Comparison of ENCODE assay signal across 7 cellular contexts in the genomic region with DNA sequence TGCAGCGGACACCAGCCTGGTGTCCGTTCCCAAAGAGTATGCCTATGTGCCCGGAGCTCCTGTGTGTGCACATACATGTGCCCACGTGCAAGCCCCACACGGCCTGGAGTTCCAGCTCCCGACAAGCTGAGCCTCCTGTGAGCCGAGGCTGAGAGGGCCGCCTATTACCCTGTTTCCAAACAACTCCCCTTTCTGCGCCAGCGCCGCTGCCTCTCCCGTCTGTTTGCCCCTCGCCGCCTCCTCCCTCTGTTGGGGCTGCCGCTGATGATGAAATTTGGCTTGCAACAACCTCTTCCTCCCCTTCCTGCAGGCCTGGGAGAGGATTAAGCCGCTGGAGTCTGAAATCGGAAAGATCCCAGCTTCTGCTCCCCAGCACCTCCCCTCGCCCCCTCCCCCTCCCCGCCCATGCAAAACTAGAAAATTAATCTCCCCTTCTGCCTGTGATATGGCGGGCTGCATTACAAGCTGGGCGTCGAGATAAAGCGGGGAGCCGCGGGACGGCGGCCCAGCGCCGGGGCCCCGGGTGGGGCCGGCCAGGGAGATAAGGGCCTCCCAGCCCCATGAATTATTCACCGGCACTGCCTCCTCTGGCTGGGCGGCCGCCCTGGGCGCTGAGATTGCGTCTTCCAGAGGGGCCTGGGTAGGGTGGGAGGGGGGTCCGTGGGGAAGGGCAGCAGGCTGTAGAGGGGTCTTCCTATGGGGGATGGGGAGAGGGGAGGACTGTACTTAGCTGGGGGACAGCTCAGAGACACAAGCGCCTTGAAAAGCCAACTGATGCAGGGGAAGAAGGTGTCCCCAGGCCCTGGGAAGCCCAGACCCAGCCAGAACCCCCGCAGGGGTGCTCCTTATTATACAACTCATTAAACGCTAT. TPM values are rescaled to one million over a fixed set of nuclear protein-coding genes. Genes with fewer than 3 reads are reported as not detected.
A peak's percentile ranks its signal among the peaks of the same experiment; 100 is the strongest.
DNase-seq lines count a peak whose midpoint lies in the region; ATAC-seq, FAIRE-seq and TF ChIP-seq lines count a peak whose summit lies in the region.

No MANE protein-coding gene starts in this region.

- no peaks in the 10 kb centered on the region for H3K36me3 Mint-ChIP-seq in Calu3 (ENCODE audit: insufficient read depth, unreplicated experiment)

- no peaks in the 10 kb centered on the region for H3K9me1 ChIP-seq in K562 (ENCODE audit: control insufficient read depth, insufficient read depth, low read length)

- peak overlapping the region; percentile 18 for H3K4me3 ChIP-seq in NB4 (ENCODE audit: low read depth, low read length)
- peak overlapping the region; percentile 14; the same call in 1 of the 2 replicates for H3K4me3 ChIP-seq in K562
- H3K4me3 ChIP-seq in thoracic aorta = peak overlapping the region; percentile 63
- no peak overlapping the region for H3K4me3 ChIP-seq in Karpas-422 (ENCODE audit: low read length)

- CTCF ChIA-PET in K562 (lab: Yijun Ruan, JAX; ENCODE audit: low intra/inter-chr PET ratio) (interaction anchor here (0.8 kb wide), 1 partner anchor 11 kb away, joined by 3 read pairs; no protein-coding TSS in a partner anchor), Calu3 (lab: Charles Lee) (interaction anchor here (0.6 kb wide), 1 partner anchor 1020 kb away, joined by 3 read pairs; no protein-coding TSS in a partner anchor)

- peak overlapping the region; percentile 42; the same call in 2 of the 3 replicates for H3K27ac ChIP-seq in K562 (ENCODE audit: extremely low read depth, low read depth, low read length)
- no peak overlapping the region for H3K27ac ChIP-seq in thoracic aorta
- H3K27ac ChIP-seq in Karpas-422 (ENCODE audit: low read length) = no peak overlapping the region

- H3K36me3 ChIP-seq in K562 (ENCODE audit: control insufficient read depth, insufficient read depth, low read length) (no peaks in the 10 kb centered on the region), thoracic aorta (no peaks in the 10 kb centered on the region), Karpas-422 (ENCODE audit: insufficient read depth, low read length) (no peaks in the 10 kb centered on the region)

- H4K20me1 ChIP-seq in K562 (replicated peaks; ENCODE audit: control insufficient read depth, insufficient read depth, low read length) (peaks cover 13% of the 10 kb centered on the region), Karpas-422 (ENCODE audit: insufficient read depth, low read depth, low read length) (no peaks in the 10 kb centered on the region)

- no peaks in the 10 kb centered on the region for H3K9me3 Mint-ChIP-seq in Calu3 (ENCODE audit: low read depth, unreplicated experiment)

- peaks cover 50% of the 10 kb centered on the region for H3K27me3 Mint-ChIP-seq in Calu3 (ENCODE audit: unreplicated experiment)

- TF ChIP-seq RAD21 in K562 (CRISPR knock-in tag; conservative IDR thresholded peaks at IDR 0.05 in 1 of 2, IDR thresholded peaks at IDR 0.05 in 1 of 2) = no peak; a peak in 1 of 4 replicates

- no peak overlapping the region for H3K4me3 Mint-ChIP-seq in Calu3 (ENCODE audit: low read depth, unreplicated experiment)

- POLR2A ChIA-PET in K562 (lab: Yijun Ruan, JAX) = interaction anchor here (0.7 to 2.0 kb wide), 8 partner anchors 9 to 83 kb away, joined by 3 to 14 read pairs (median 4); no protein-coding TSS in a partner anchor

- H3K79me2 ChIP-seq in K562 (ENCODE audit: control insufficient read depth, insufficient read depth, low read length) (no peaks in the 10 kb centered on the region), Karpas-422 (ENCODE audit: low read length) (no peaks in the 10 kb centered on the region)

- TF ChIP-seq EP300 in K562 (IDR thresholded peaks at IDR 0.05; ENCODE audit: low read length) = peak; percentile 96

- peaks cover 3 to 21% of the 10 kb centered on the region in 2 experiments; a peak in 2 of 5 replicates for H3K27me3 ChIP-seq in K562 (ENCODE audit: control insufficient read depth in 2 of 2, insufficient read depth in 2 of 2, low read length in 2 of 2)
- no peaks in the 10 kb centered on the region for H3K27me3 ChIP-seq in thoracic aorta (replicated peaks; ENCODE audit: insufficient read depth)
- no peaks in the 10 kb centered on the region for H3K27me3 ChIP-seq in Karpas-422 (ENCODE audit: low read length)

- peak; percentile 22 for TF ChIP-seq POLR2A in NB4 (IDR thresholded peaks at IDR 0.05; ENCODE audit: extremely low read depth, insufficient read length)
- TF ChIP-seq POLR2A in K562 (conservative IDR thresholded peaks at IDR 0.05) = no peak

- whole genome bisulfite sequencing in K562 (ENCODE audit: insufficient coverage, low coverage, missing lambda C conversion rate) = 5% methylated on average over 32 of the region's 40 CpGs

- FAIRE-seq in K562 (lab: Jason Lieb, UNC) = peak; percentile 65

- ATAC-seq in K562 = peak; percentile 93
- no peak for ATAC-seq in thoracic aorta (ENCODE audit: insufficient number of reproducible peaks, low FRiP score, low read depth)

- H2AFZ ChIP-seq in K562 (ENCODE audit: low read depth, low read length) = peak overlapping the region; percentile 84
- H2AFZ ChIP-seq in Karpas-422 (ENCODE audit: low read length) = no peak overlapping the region

- no peak for TF ChIP-seq CTCF in NB4 (IDR thresholded peaks at IDR 0.05; ENCODE audit: low read depth, low read length)
- peak in 2 of 3 experiments; percentile 33 to 39; a peak in 4 of 6 replicates for TF ChIP-seq CTCF in K562 (IDR thresholded peaks at IDR 0.05 in 2 of 3, conservative IDR thresholded peaks at IDR 0.05 in 1 of 3; ENCODE audit: insufficient read depth in 2 of 3, low read depth in 1 of 3, low read length in 3 of 3)
- TF ChIP-seq CTCF in thoracic aorta (IDR thresholded peaks at IDR 0.05) = no peak
- TF ChIP-seq CTCF in Calu3 (IDR thresholded peaks at IDR 0.05; ENCODE audit: unreplicated experiment) = no peak

- H3K4me1 Mint-ChIP-seq in Calu3 (ENCODE audit: low read depth, unreplicated experiment) = peaks cover 3% of the 10 kb centered on the region

- H3K9me3 ChIP-seq in K562 (replicated peaks; ENCODE audit: control insufficient read depth, insufficient read depth, low read depth, low read length) (no peaks in the 10 kb centered on the region), thoracic aorta (no peaks in the 10 kb centered on the region), Karpas-422 (ENCODE audit: low read length) (no peaks in the 10 kb centered on the region)

- BruUV-seq in K562 (replicated peaks; lab: Mats Ljungman, UMichigan) (no TSS peak), Calu3 (replicated peaks; lab: Mats Ljungman, UMichigan) (no TSS peak)

- H3K27ac Mint-ChIP-seq in Calu3 (ENCODE audit: unreplicated experiment) = no peak overlapping the region

- DNase-seq in NB4 (ENCODE audit: low read depth) (peak; percentile 98), K562 (ENCODE audit: extremely low read depth in 1 of 4, low spot score in 3 of 4) (peak; percentile 96 to 99 (median 99)), islet precursor cell (peak; percentile 84), thoracic aorta (ENCODE audit: low spot score) (no peak), Karpas-422 (no peak), Calu3 (no peak), cerebellar nuclear complex (lab: John Stamatoyannopoulos, UW) (no peak)

- peak overlapping the region; percentile 66 for H3K4me2 ChIP-seq in K562 (ENCODE audit: insufficient read depth, low read length)
- H3K4me2 ChIP-seq in Karpas-422 (ENCODE audit: low read depth, low read length, poor library complexity, severe bottlenecking) = no peak overlapping the region

- intact Hi-C loops in K562 (cut with micrococcal nuclease) (loop anchor here (1.0 to 5.0 kb wide), 2 partner anchors 11 to 183 kb away; no protein-coding TSS in a partner anchor), Calu3 (cut with micrococcal nuclease; ENCODE audit: unreplicated experiment) (loop anchor here (10.0 kb wide), 1 partner anchor 186 kb away; no protein-coding TSS in a partner anchor)

- in situ Hi-C loops in K562 (cut with MboI) = no loop called here

- peaks cover 35 to 41% of the 10 kb centered on the region in 2 experiments for H3K4me1 ChIP-seq in K562 (replicated peaks in 1 of 2; ENCODE audit: control insufficient read depth in 2 of 2, insufficient read depth in 2 of 2, low read length in 2 of 2)
- peaks cover 0 to 8% of the 10 kb centered on the region in 2 donors for H3K4me1 ChIP-seq in thoracic aorta (ENCODE audit: control insufficient read depth in 1 of 2, low read depth in 2 of 2)
- peaks cover 15% of the 10 kb centered on the region for H3K4me1 ChIP-seq in Karpas-422 (ENCODE audit: low read length)

- no peaks in the 10 kb centered on the region for H3K9me2 ChIP-seq in Karpas-422 (replicated peaks; ENCODE audit: insufficient read depth, low read length)

- peak overlapping the region; percentile 34 to 89; a peak in 3 of 4 replicates for H3K9ac ChIP-seq in K562 (ENCODE audit: insufficient read depth in 1 of 2, low read depth in 2 of 2, low read length in 2 of 2)
- no peak overlapping the region for H3K9ac ChIP-seq in Karpas-422 (ENCODE audit: low read length)

RNA-seq across cellular contexts. Expression of gene ASIC1, which starts 6.8 kb away (rescaled TPM):
- total RNA-seq in K562 (2011; cell fraction: chromatin; rRNA removed; ENCODE audit: low replicate concordance) = 4.7 and 13.5 TPM in 2 replicates
- 6.7 TPM in 2 replicates for total RNA-seq in K562 (2011; cell fraction: nucleolus; rRNA removed)
- 6.2 and 10.1 TPM in 2 replicates for total RNA-seq in K562 (2011; cell fraction: nucleoplasm; rRNA removed)
- total RNA-seq in K562 (2014; rRNA removed) (0.45 and 0.69 TPM in 2 replicates), K562 (2014; rRNA removed; fragmentation: Illumina TruSeq; extraction: Trizol) (0.15 and 0.22 TPM in 2 replicates), K562 (2015; rRNA removed; fragmentation: Illumina TruSeq; extraction: Trizol) (0.14 and 0.19 TPM in 2 replicates), K562 (2021) (1.2 TPM in 2 replicates), thoracic aorta (not detected), Calu3 (2022) (3.5 and 4.1 TPM in 2 replicates)
- polyA plus RNA-seq in K562 (2011; rRNA removed) (1.7 and 2.1 TPM in 2 replicates), K562 (2014; fragmentation: Illumina TruSeq; extraction: Trizol) (0.97 and 1.1 TPM in 2 replicates), K562 (2014; fragmentation: Nextera tagmentation; extraction: Ambion mirVana) (under 1 TPM; 0.01 to 0.17 TPM), K562 (2014; rRNA removed) (0.81 and 1.2 TPM in 2 replicates)
- 2.2 and 2.4 TPM in 2 replicates for polyA plus RNA-seq in K562 (2011; cell fraction: cytosol; rRNA removed)
- 6.8 and 7.2 TPM in 2 replicates for polyA plus RNA-seq in K562 (2011; cell fraction: nucleus; rRNA removed)
- 0.69 and 2.0 TPM in 2 replicates for polyA plus RNA-seq in K562 (2012)
- 1.4 and 1.8 TPM in 2 replicates for polyA minus RNA-seq in K562 (2011; rRNA and poly(A)+ RNA removed)
- polyA minus RNA-seq in K562 (2011; cell fraction: cytosol; rRNA and poly(A)+ RNA removed) = 0.64 and 1.8 TPM in 2 replicates
- polyA minus RNA-seq in K562 (2011; cell fraction: nucleus; rRNA and poly(A)+ RNA removed) = 0.78 and 1.2 TPM in 2 replicates
- 17.9 and 26.7 TPM in 2 replicates for total RNA-seq in Karpas-422 (2014; rRNA removed; shearing (Covaris generic); ENCODE audit: low replicate concordance)

RNA-seq across cellular contexts. Expression of gene RACGAP1, which starts 25.4 kb away (rescaled TPM):
- 76.8 and 166 TPM in 2 replicates for total RNA-seq in K562 (2011; cell fraction: chromatin; rRNA removed; ENCODE audit: low replicate concordance)
- 53.0 and 66.8 TPM in 2 replicates for total RNA-seq in K562 (2011; cell fraction: nucleolus; rRNA removed)
- 66.9 and 71.0 TPM in 2 replicates for total RNA-seq in K562 (2011; cell fraction: nucleoplasm; rRNA removed)
- total RNA-seq in K562 (2014; rRNA removed) (56.7 and 57.3 TPM in 2 replicates), K562 (2014; rRNA removed; fragmentation: Illumina TruSeq; extraction: Trizol) (85.1 and 93.6 TPM in 2 replicates), K562 (2015; rRNA removed; fragmentation: Illumina TruSeq; extraction: Trizol) (66.2 and 69.9 TPM in 2 replicates), K562 (2021) (86.2 and 88.6 TPM in 2 replicates), thoracic aorta (1 to 10 TPM; 3.0 to 4.8 TPM), Calu3 (2022) (59.4 and 62.0 TPM in 2 replicates)
- polyA plus RNA-seq in K562 (2011; rRNA removed) (78.6 and 92.9 TPM in 2 replicates), K562 (2014; fragmentation: Illumina TruSeq; extraction: Trizol) (79.7 and 80.0 TPM in 2 replicates), K562 (2014; fragmentation: Nextera tagmentation; extraction: Ambion mirVana) (10 to 100 TPM; 56.4 to 71.8 TPM), K562 (2014; rRNA removed) (60.4 and 65.3 TPM in 2 replicates)
- 36.1 and 60.3 TPM in 2 replicates for polyA plus RNA-seq in K562 (2011; cell fraction: cytosol; rRNA removed)
- 75.1 and 97.6 TPM in 2 replicates for polyA plus RNA-seq in K562 (2011; cell fraction: nucleus; rRNA removed)
- polyA plus RNA-seq in K562 (2012) = 51.9 and 71.6 TPM in 2 replicates
- 172 and 188 TPM in 2 replicates for polyA minus RNA-seq in K562 (2011; rRNA and poly(A)+ RNA removed)
- polyA minus RNA-seq in K562 (2011; cell fraction: cytosol; rRNA and poly(A)+ RNA removed) = 49.3 and 53.4 TPM in 2 replicates
- 31.1 and 63.0 TPM in 2 replicates for polyA minus RNA-seq in K562 (2011; cell fraction: nucleus; rRNA and poly(A)+ RNA removed)
- 44.0 and 78.6 TPM in 2 replicates for total RNA-seq in Karpas-422 (2014; rRNA removed; shearing (Covaris generic); ENCODE audit: low replicate concordance)

RNA-seq across cellular contexts. Expression of gene SMARCD1, which starts 34.5 kb away (rescaled TPM):
- total RNA-seq in K562 (2011; cell fraction: chromatin; rRNA removed; ENCODE audit: low replicate concordance) = 100 and 119 TPM in 2 replicates
- 57.0 and 69.7 TPM in 2 replicates for total RNA-seq in K562 (2011; cell fraction: nucleolus; rRNA removed)
- total RNA-seq in K562 (2011; cell fraction: nucleoplasm; rRNA removed) = 75.5 and 101 TPM in 2 replicates
- total RNA-seq in K562 (2014; rRNA removed) (65.3 and 98.3 TPM in 2 replicates), K562 (2014; rRNA removed; fragmentation: Illumina TruSeq; extraction: Trizol) (43.8 and 47.5 TPM in 2 replicates), K562 (2015; rRNA removed; fragmentation: Illumina TruSeq; extraction: Trizol) (45.8 and 47.5 TPM in 2 replicates), K562 (2021) (68.2 and 77.0 TPM in 2 replicates), thoracic aorta (10 to 100 TPM; 53.6 to 60.0 TPM), Calu3 (2022) (36.9 and 40.9 TPM in 2 replicates)
- polyA plus RNA-seq in K562 (2011; rRNA removed) (48.0 and 70.5 TPM in 2 replicates), K562 (2014; fragmentation: Illumina TruSeq; extraction: Trizol) (85.6 and 91.7 TPM in 2 replicates), K562 (2014; fragmentation: Nextera tagmentation; extraction: Ambion mirVana) (1 to 10 TPM in 1 of 2 experiments, under 1 TPM in 1; 0.86 to 1.5 TPM), K562 (2014; rRNA removed) (49.1 and 51.3 TPM in 2 replicates)
- 52.7 and 56.9 TPM in 2 replicates for polyA plus RNA-seq in K562 (2011; cell fraction: cytosol; rRNA removed)
- 81.1 and 98.9 TPM in 2 replicates for polyA plus RNA-seq in K562 (2011; cell fraction: nucleus; rRNA removed)
- 50.7 and 56.4 TPM in 2 replicates for polyA plus RNA-seq in K562 (2012)
- polyA minus RNA-seq in K562 (2011; rRNA and poly(A)+ RNA removed) = 59.4 and 59.7 TPM in 2 replicates
- 53.8 TPM in 2 replicates for polyA minus RNA-seq in K562 (2011; cell fraction: cytosol; rRNA and poly(A)+ RNA removed)
- polyA minus RNA-seq in K562 (2011; cell fraction: nucleus; rRNA and poly(A)+ RNA removed) = 25.7 and 41.5 TPM in 2 replicates
- 124 and 168 TPM in 2 replicates for total RNA-seq in Karpas-422 (2014; rRNA removed; shearing (Covaris generic); ENCODE audit: low replicate concordance)

RNA-seq across cellular contexts. Expression of gene GPD1, which starts 53.2 kb away (rescaled TPM):
- total RNA-seq in K562 (2011; cell fraction: chromatin; rRNA removed; ENCODE audit: low replicate concordance) = 0.51 and 1.1 TPM in 2 replicates
- 1.1 and 1.2 TPM in 2 replicates for total RNA-seq in K562 (2011; cell fraction: nucleolus; rRNA removed)
- total RNA-seq in K562 (2011; cell fraction: nucleoplasm; rRNA removed) = 0.51 and 1.5 TPM in 2 replicates
- total RNA-seq in K562 (2014; rRNA removed) (1.00 and 1.1 TPM in 2 replicates), K562 (2014; rRNA removed; fragmentation: Illumina TruSeq; extraction: Trizol) (0.35 and 0.47 TPM in 2 replicates), K562 (2015; rRNA removed; fragmentation: Illumina TruSeq; extraction: Trizol) (0.40 and 0.45 TPM in 2 replicates), K562 (2021) (0.55 and 0.67 TPM in 2 replicates), thoracic aorta (1 to 10 TPM; 4.2 to 5.0 TPM), Calu3 (2022) (0.21 and 1.0 TPM in 2 replicates)
- polyA plus RNA-seq in K562 (2011; rRNA removed) (0.47 and 0.99 TPM in 2 replicates), K562 (2014; fragmentation: Illumina TruSeq; extraction: Trizol) (0.70 and 0.91 TPM in 2 replicates), K562 (2014; fragmentation: Nextera tagmentation; extraction: Ambion mirVana) (under 1 TPM; 0.13 to 0.45 TPM), K562 (2014; rRNA removed) (0.45 and 0.70 TPM in 2 replicates)
- polyA plus RNA-seq in K562 (2011; cell fraction: cytosol; rRNA removed) = 0.13 and 1.7 TPM in 2 replicates
- polyA plus RNA-seq in K562 (2011; cell fraction: nucleus; rRNA removed) = 0.90 and 1.5 TPM in 2 replicates
- 0.29 and 0.72 TPM in 2 replicates for polyA plus RNA-seq in K562 (2012)
- 0.09 and 1.0 TPM in 2 replicates for polyA minus RNA-seq in K562 (2011; rRNA and poly(A)+ RNA removed)
- polyA minus RNA-seq in K562 (2011; cell fraction: cytosol; rRNA and poly(A)+ RNA removed) = 0.67 TPM in 1 of 2 replicates, not detected in the other
- 0.22 and 0.40 TPM in 2 replicates for polyA minus RNA-seq in K562 (2011; cell fraction: nucleus; rRNA and poly(A)+ RNA removed)
- 1.0 and 1.1 TPM in 2 replicates for total RNA-seq in Karpas-422 (2014; rRNA removed; shearing (Covaris generic); ENCODE audit: low replicate concordance)

Comparison
In these comparisons a context has a peak if more than half of its experiments do, and no peak if none do; other contexts are left out.
1. DNase-seq: peak in NB4 (single experiment), K562 (4 of 4) and islet precursor cell (single experiment); none in thoracic aorta (single experiment), Karpas-422 (single experiment), Calu3 (single experiment) and cerebellar nuclear complex (0 of 2).
2. CTCF ChIP-seq: peak in K562 (2 of 3); none in NB4 (single experiment), thoracic aorta (single experiment) and Calu3 (single experiment).